ENCODE assay signal across 10 cellular contexts in genomic region chr10:5003127-5004073, GRCh38. TPM values are rescaled to one million over a fixed set of nuclear protein-coding genes. Genes with fewer than 3 reads are reported as not detected.
DNase-seq lines count a peak whose midpoint lies in the region; ATAC-seq and TF ChIP-seq lines count a peak whose summit lies in the region.
"Not testable (repeated sequence)": the region's sequence is repeated elsewhere in the genome, so short reads cannot be mapped to it uniquely, and the experiment has no call there.
"Had no signal": no experiment of that assay in that cellular context is flagged by ENCODE, and none has a peak within 500 bp of the region (broad histone marks: within the 10 kb centered on the region; RNA-seq: fewer than 3 reads in every experiment).

TSS of gene AKR1C2 (minus strand) at chr10:5003857. CDS start at chr10:5003835, 22 bp downstream.

- TF ChIP-seq CTCF in choroid plexus epithelial cell (conservative IDR thresholded peaks at IDR 0.05; ENCODE audit: low read depth, low read length); fibroblast of the aortic adventitia (IDR thresholded peaks at IDR 0.05; ENCODE audit: insufficient read depth, low read length); kidney epithelial cell (IDR thresholded peaks at IDR 0.05; ENCODE audit: insufficient read depth, low read length, poor library complexity, severe bottlenecking); nephron (IDR thresholded peaks at IDR 0.05; ENCODE audit: unreplicated experiment in 3 of 3): not testable (repeated sequence)

- peak within 1 kb of the TSS; percentile 45 to 58 (median 51) for H3K9ac ChIP-seq in skeletal muscle tissue (ENCODE audit: low read depth in 1 of 3, low read length in 3 of 3)

- peak within 1 kb of the TSS; percentile 64 to 84 (median 83) for H3K4me3 Mint-ChIP-seq in nephron

- not testable (repeated sequence) for H3K4me1 ChIP-seq in skeletal muscle tissue (ENCODE audit: control insufficient read depth in 3 of 3, insufficient read depth in 3 of 3, low read length in 3 of 3); aorta (ENCODE audit: control insufficient read depth in 1 of 2, insufficient read depth in 2 of 2, low read length in 2 of 2)

- H3K27me3 Mint-ChIP-seq in nephron (ENCODE audit: low read depth): not testable (repeated sequence)

- WGBS in aorta, 2 donors: 36 to 48% methylated on average over 6 to 7 of the region's 10 CpGs

- H3K4me3 ChIP-seq in choroid plexus epithelial cell (ENCODE audit: low read depth, low read length) (peak within 1 kb of the TSS; percentile 22), fibroblast of the aortic adventitia (ENCODE audit: low read depth, low read length) (peak within 1 kb of the TSS; percentile 62), kidney epithelial cell (ENCODE audit: low read depth, low read length) (peak within 1 kb of the TSS; percentile 14), skeletal muscle tissue (ENCODE audit: low read length in 3 of 3) (peak within 1 kb of the TSS; percentile 44 to 58 (median 52)), aorta (ENCODE audit: low read length in 2 of 2) (peak within 1 kb of the TSS in 1 of 2 donors; percentile 8)

- H3K36me3 Mint-ChIP-seq in nephron (ENCODE audit: low read depth): not testable (repeated sequence)

- not testable (repeated sequence) for DNase-seq in HT-29 (ENCODE audit: low spot score); kidney epithelial cell (ENCODE audit: low read depth); aorta
- peak; percentile 35 for DNase-seq in RPMI7951 (ENCODE audit: low read depth)
- DNase-seq in choroid plexus epithelial cell (ENCODE audit: low read depth): peak; percentile 35
- peak; percentile 35 for DNase-seq in fibroblast of the aortic adventitia (ENCODE audit: low read depth)

- not testable (repeated sequence) for H3K27me3 ChIP-seq in kidney epithelial cell (ENCODE audit: control insufficient read depth, insufficient read depth, low read length); skeletal muscle tissue (ENCODE audit: control insufficient read depth in 3 of 3, insufficient read depth in 3 of 3, low read length in 3 of 3); aorta (ENCODE audit: control insufficient read depth in 1 of 2, insufficient read depth in 2 of 2, low read length in 1 of 2)

- not testable (repeated sequence) for H3K27ac Mint-ChIP-seq in nephron

- peak; percentile 85 for ATAC-seq in aorta (ENCODE audit: low FRiP score)

- intact Hi-C loops in aorta (cut with DNase I): not testable (repeated sequence)

- not testable (repeated sequence) for H3K4me1 Mint-ChIP-seq in nephron

- H3K36me3 ChIP-seq in kidney epithelial cell (ENCODE audit: control insufficient read depth, insufficient read depth, low read length); skeletal muscle tissue (ENCODE audit: control insufficient read depth in 3 of 3, insufficient read depth in 3 of 3, low read length in 3 of 3); aorta (ENCODE audit: control insufficient read depth in 1 of 2, insufficient read depth in 2 of 2, low read length in 1 of 2): not testable (repeated sequence)

- H3K27ac ChIP-seq in skeletal muscle tissue (ENCODE audit: low read depth, low read length); aorta (ENCODE audit: low read depth in 1 of 2, low read length in 2 of 2): not testable (repeated sequence)

- not testable (repeated sequence) for H3K9me3 Mint-ChIP-seq in nephron

- H3K9me3 ChIP-seq in skeletal muscle tissue (ENCODE audit: control insufficient read depth in 3 of 3, low read length in 3 of 3); aorta (ENCODE audit: control insufficient read depth, low read length): not testable (repeated sequence)

RNA-seq across cellular contexts. Expression of gene AKR1C2, which starts in this region (rescaled TPM):
- total RNA-seq in HT-29 (2014; rRNA removed; shearing (Covaris generic)): 15.5 and 15.8 TPM in 2 replicates
- total RNA-seq in RPMI7951 (2014; rRNA removed; shearing (Covaris generic)): 17.9 and 24.8 TPM in 2 replicates
- total RNA-seq in fibroblast of the aortic adventitia (ENCODE audit: low replicate concordance) (48.2 and 376 TPM in 2 replicates), kidney epithelial cell (0.27 and 2.0 TPM in 2 replicates), skeletal muscle tissue (4.2 TPM), aorta (10 to 100 TPM; 44.7 to 46.8 TPM)
- 100 to 1,000 TPM in 1 of 2 donors, 10 to 100 TPM in 1; 60.7 to 121 TPM for polyA plus RNA-seq in aorta
- total RNA-seq: activated CD4-positive, alpha-beta T cell treated with anti-CD3 and anti-CD28 coated beads, Interleukin-2, amount 10 ng/mL, durations not matched to agents 24 days and 14 days had no signal
- polyA plus RNA-seq: SK-N-SH had no signal
